ENCODE assay signal across 8 cellular contexts in the genomic region with DNA sequence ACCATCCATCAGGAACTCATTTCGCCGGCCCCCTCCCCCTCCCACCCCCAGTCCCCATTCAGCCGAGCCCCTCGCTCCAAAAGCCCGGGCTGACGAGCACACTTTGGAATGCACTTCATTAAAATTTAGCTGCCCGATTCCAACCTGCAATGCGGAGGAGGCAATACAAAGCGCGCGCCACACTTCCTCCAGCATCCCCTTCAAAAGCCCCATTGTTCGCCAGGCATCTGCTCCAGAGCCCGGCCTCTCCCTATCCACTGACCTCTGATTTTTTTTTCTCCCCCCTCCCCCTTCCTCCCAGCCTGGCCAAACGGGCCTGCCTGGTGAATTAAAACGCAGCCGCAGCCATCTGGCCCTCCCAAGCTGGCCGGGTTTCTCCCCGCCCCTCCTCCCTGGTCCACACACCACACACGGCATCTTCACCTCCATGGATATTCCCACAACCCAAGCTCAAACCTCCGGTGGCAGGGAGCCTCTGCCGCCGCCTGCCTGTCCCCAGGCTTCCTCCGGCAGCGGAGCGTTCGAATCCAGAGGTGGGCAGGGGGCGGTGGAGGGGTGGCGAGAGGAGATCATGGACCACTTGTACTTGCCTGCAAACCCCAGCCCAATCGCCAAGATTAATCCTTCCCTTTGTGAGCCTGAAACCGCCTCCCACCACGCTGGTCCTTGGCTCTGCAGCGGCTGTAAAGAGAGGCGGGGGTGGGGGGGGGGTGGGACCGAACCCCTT.
DNase-seq lines count a peak whose midpoint lies in the region; ATAC-seq and TF ChIP-seq lines count a peak whose summit lies in the region.

No MANE protein-coding gene starts in this region.

- peak overlapping the region; percentile 67 for H3K9ac ChIP-seq in neural progenitor cell

- H3K36me3 Mint-ChIP-seq in neural progenitor cell = no peaks in the 10 kb centered on the region

- peaks cover 51% of the 10 kb centered on the region for H3K4me1 Mint-ChIP-seq in neural progenitor cell

- peak overlapping the region; percentile 96 for H3K4me2 ChIP-seq in neural progenitor cell

- peaks cover 37% of the 10 kb centered on the region for H3F3A ChIP-seq in neural progenitor cell (ENCODE audit: low read depth)

- H3K4me3 Mint-ChIP-seq in neural progenitor cell = peak overlapping the region; percentile 94

- H3K4me1 ChIP-seq in neural progenitor cell = peaks cover 44% of the 10 kb centered on the region

- H3K79me2 ChIP-seq in neural progenitor cell (ENCODE audit: low read depth) = peaks cover 55% of the 10 kb centered on the region

- no peaks in the 10 kb centered on the region for H3K9me3 ChIP-seq in neural progenitor cell (ENCODE audit: low read depth)

- H3K27ac Mint-ChIP-seq in neural progenitor cell = peak overlapping the region; percentile 100

- H3K36me3 ChIP-seq in BJ (ENCODE audit: control insufficient read depth, insufficient read depth, low read length) (no peaks in the 10 kb centered on the region), neural progenitor cell (no peaks in the 10 kb centered on the region)

- no peaks in the 10 kb centered on the region for H3K9me3 Mint-ChIP-seq in neural progenitor cell

- no peak for ATAC-seq in GM19324 (IDR thresholded peaks at IDR 0.05; ENCODE audit: low FRiP score, unreplicated experiment)

- TF ChIP-seq CTCF in BJ (IDR thresholded peaks at IDR 0.05; ENCODE audit: insufficient read depth, low read depth, low read length) (no peak), neural progenitor cell (IDR thresholded peaks at IDR 0.05) (no peak)

- H3K4me3 ChIP-seq in BJ (ENCODE audit: low read depth, low read length) = peak overlapping the region; percentile 23
- H3K4me3 ChIP-seq in neural progenitor cell = peak overlapping the region; percentile 69

- POLR2A ChIA-PET in BJ (lab: Charles Lee) = no interaction called here

- no peak for DNase-seq in BJ (ENCODE audit: low read depth)
- peak; percentile 86 to 88 for DNase-seq in NCI-H526 (lab: John Stamatoyannopoulos, UW)
- DNase-seq in foreskin melanocyte = peak; percentile 56
- peak; percentile 98 for DNase-seq in neural progenitor cell (ENCODE audit: low spot score)
- DNase-seq in stimulated activated CD4-positive, alpha-beta T cell treated with anti-CD3 and anti-CD28 coated beads, Interleukin-4, amount 100 ng/mL, for 24 hours = no peak
- DNase-seq in activated CD4-positive, alpha-beta T cell treated with anti-CD3 and anti-CD28 coated beads, Interleukin-2, amount 50 U/mL, for 48 hours = no peak
- DNase-seq in NK-92 (lab: John Stamatoyannopoulos, UW; ENCODE audit: unreplicated experiment) = no peak

- H3K27me3 ChIP-seq in BJ (ENCODE audit: control insufficient read depth, insufficient read depth, low read length) = no peaks in the 10 kb centered on the region; the same call in 1 of the 2 replicates
- no peaks in the 10 kb centered on the region for H3K27me3 ChIP-seq in neural progenitor cell

- H3K27me3 Mint-ChIP-seq in neural progenitor cell (ENCODE audit: insufficient read depth, low read depth) = peaks cover 4% of the 10 kb centered on the region

- H4K20me1 ChIP-seq in neural progenitor cell (ENCODE audit: low read depth) = no peaks in the 10 kb centered on the region

- H3K27ac ChIP-seq in neural progenitor cell = peak overlapping the region; percentile 99

- CTCF ChIA-PET in BJ (lab: Yijun Ruan, JAX) = no interaction called here

- peak overlapping the region; percentile 35 for H2AFZ ChIP-seq in neural progenitor cell (replicated peaks)

Comparison
In these comparisons a context has a peak if more than half of its experiments do, and no peak if none do; other contexts are left out.
1. DNase-seq: peak in NCI-H526 (2 of 2), foreskin melanocyte (single experiment) and neural progenitor cell (single experiment); none in BJ (single experiment), stimulated activated CD4-positive, alpha-beta T cell treated with anti-CD3 and anti-CD28 coated beads, Interleukin-4, amount 100 ng/mL, for 24 hours (single experiment), activated CD4-positive, alpha-beta T cell treated with anti-CD3 and anti-CD28 coated beads, Interleukin-2, amount 50 U/mL, for 48 hours (0 of 2) and NK-92 (single experiment).